17 cellular contexts compared by ENCODE assay signal in genomic region chr12:110200124-110200417, GRCh38.
DNase-seq lines count a peak whose midpoint lies in the region; ATAC-seq, FAIRE-seq and TF ChIP-seq lines count a peak whose summit lies in the region.
"Had no signal": no experiment of that assay in that cellular context is flagged by ENCODE, and none has a peak within 500 bp of the region (broad histone marks: within the 10 kb centered on the region; RNA-seq: fewer than 3 reads in every experiment).

No MANE protein-coding gene starts in this region.

- ATAC-seq in A549 = peak in 1 of 2 experiments; percentile 45; a peak in 3 of 6 replicates
- ATAC-seq: naive thymus-derived CD8-positive, alpha-beta T cell had no signal

- H3K36me3 ChIP-seq in GM23248 (ENCODE audit: low read depth) (no peaks in the 10 kb centered on the region; the same call in 1 of the 2 replicates), small intestine (ENCODE audit: control insufficient read depth in 2 of 2, insufficient read depth in 2 of 2, low read length in 2 of 2) (no peaks in the 10 kb centered on the region)

- no peaks in the 10 kb centered on the region for H4K20me1 ChIP-seq in GM23248 (ENCODE audit: insufficient read depth)

- H3K9ac ChIP-seq in GM23248 = no peak overlapping the region

- no peak for TF ChIP-seq EP300 in A549 (IDR thresholded peaks at IDR 0.05)

- no peak overlapping the region for H3K4me3 Mint-ChIP-seq in activated T-helper 1 cell treated with anti-CD3 and anti-CD28 coated beads, Interleukin-12 subunit alpha, Interleukin-12 subunit beta, Interleukin-2, Interleukin-4 antibody, amounts not matched to agents 30 ng/mL and 10 ng/mL and 1 ng/mL, durations not matched to agents 14 hours and 24 hours and 36 hours
- H3K4me3 Mint-ChIP-seq: activated CD4-positive, alpha-beta T cell treated with anti-CD3 and anti-CD28 coated beads, Interleukin-2, amount 10 ng/mL, durations not matched to agents 7 days and 5 days; activated naive CD4-positive, alpha-beta T cell treated with anti-CD3 and anti-CD28 coated beads, Interleukin-2, amount 10 ng/mL, durations not matched to agents 7 days and 5 days; dendritic cell treated with granulocyte-macrophage colony-stimulating factor and Interleukin-4, amounts not matched to agents 40 ng/mL and 50 ng/mL, for 4 days; IgD-negative memory B cell had no signal

- H3K4me2 ChIP-seq in A549 = peak overlapping the region; percentile 75
- peak overlapping the region; percentile 38 for H3K4me2 ChIP-seq in GM23248 (ENCODE audit: unreplicated experiment)

- H3K4me3 ChIP-seq in A549 = no peak overlapping the region
- 0 out of 2 replicates have a peak overlapping the region, but pooled peaks have one; percentile 18 for H3K4me3 ChIP-seq in GM23248
- no peak overlapping the region for H3K4me3 ChIP-seq in foreskin fibroblast (ENCODE audit: low read depth in 1 of 2, low read length in 2 of 2)
- no peak overlapping the region for H3K4me3 ChIP-seq in small intestine (ENCODE audit: low read depth in 1 of 2, low read length in 2 of 2)
- H3K4me3 ChIP-seq: heart right ventricle, stomach had no signal

- no peaks in the 10 kb centered on the region for H3K9me2 ChIP-seq in GM23248 (ENCODE audit: insufficient read depth)

- POLR2A ChIA-PET in A549 (lab: Yijun Ruan, JAX) = no interaction called here

- H3K27ac Mint-ChIP-seq in activated T-helper 1 cell treated with anti-CD3 and anti-CD28 coated beads, Interleukin-12 subunit alpha, Interleukin-12 subunit beta, Interleukin-2, Interleukin-4 antibody, amounts not matched to agents 30 ng/mL and 10 ng/mL and 1 ng/mL, durations not matched to agents 14 hours and 24 hours and 36 hours = peak overlapping the region; percentile 8
- H3K27ac Mint-ChIP-seq: activated naive CD4-positive, alpha-beta T cell treated with anti-CD3 and anti-CD28 coated beads, Interleukin-2, amount 10 ng/mL, durations not matched to agents 7 days and 5 days; dendritic cell treated with granulocyte-macrophage colony-stimulating factor and Interleukin-4, amounts not matched to agents 40 ng/mL and 50 ng/mL, for 4 days; IgD-negative memory B cell had no signal

- CTCF ChIA-PET in A549 (lab: Yijun Ruan, JAX) = interaction anchor here (1.0 to 1.6 kb wide), 4 partner anchors 24 to 100 kb away, joined by 3 to 6 read pairs (median 5); no protein-coding TSS in a partner anchor

- no peak for TF ChIP-seq RAD21 in A549 (conservative IDR thresholded peaks at IDR 0.05 in 1 of 2, IDR thresholded peaks at IDR 0.05 in 1 of 2)

- in situ Hi-C loops in GM23248 (cut with MboI) = no loop called here

- peak overlapping the region; percentile 61 to 68 for H3K27ac ChIP-seq in A549
- peak overlapping the region; percentile 23; the same call in 1 of the 2 replicates for H3K27ac ChIP-seq in GM23248
- no peak overlapping the region for H3K27ac ChIP-seq in small intestine (ENCODE audit: low read depth in 1 of 2, low read length in 1 of 2)
- H3K27ac ChIP-seq in substantia nigra (ENCODE audit: low read depth, low read length, poor library complexity, severe bottlenecking) = no peak overlapping the region
- H3K27ac ChIP-seq: heart right ventricle, stomach had no signal

- H3K4me1 Mint-ChIP-seq in activated T-helper 1 cell treated with anti-CD3 and anti-CD28 coated beads, Interleukin-12 subunit alpha, Interleukin-12 subunit beta, Interleukin-2, Interleukin-4 antibody, amounts not matched to agents 30 ng/mL and 10 ng/mL and 1 ng/mL, durations not matched to agents 14 hours and 24 hours and 36 hours (ENCODE audit: low read depth) = peaks cover 11% of the 10 kb centered on the region

- H3F3A ChIP-seq in GM23248 (ENCODE audit: insufficient read depth) = peaks cover 7% of the 10 kb centered on the region

- no peak overlapping the region for H2AFZ ChIP-seq in GM23248

- H3K4me1 ChIP-seq in A549 (peaks cover 25% of the 10 kb centered on the region), GM23248 (ENCODE audit: insufficient read depth) (peaks cover 21% of the 10 kb centered on the region), small intestine (ENCODE audit: control insufficient read depth in 2 of 2, insufficient read depth in 1 of 2, low read depth in 1 of 2, low read length in 1 of 2) (no peaks in the 10 kb centered on the region)

- no peaks in the 10 kb centered on the region for H3K27me3 Mint-ChIP-seq in activated T-helper 1 cell treated with anti-CD3 and anti-CD28 coated beads, Interleukin-12 subunit alpha, Interleukin-12 subunit beta, Interleukin-2, Interleukin-4 antibody, amounts not matched to agents 30 ng/mL and 10 ng/mL and 1 ng/mL, durations not matched to agents 14 hours and 24 hours and 36 hours (ENCODE audit: insufficient read depth)
- H3K27me3 Mint-ChIP-seq: activated CD4-positive, alpha-beta T cell treated with anti-CD3 and anti-CD28 coated beads, Interleukin-2, amount 10 ng/mL, durations not matched to agents 7 days and 5 days; activated naive CD4-positive, alpha-beta T cell treated with anti-CD3 and anti-CD28 coated beads, Interleukin-2, amount 10 ng/mL, durations not matched to agents 7 days and 5 days; dendritic cell treated with granulocyte-macrophage colony-stimulating factor and Interleukin-4, amounts not matched to agents 40 ng/mL and 50 ng/mL, for 4 days; IgD-negative memory B cell; naive thymus-derived CD8-positive, alpha-beta T cell had no signal

- FAIRE-seq in A549 (lab: Jason Lieb, UNC) = no peak
- FAIRE-seq in small intestine (lab: Jason Lieb, UNC) = no peak
- FAIRE-seq: islet of Langerhans had no signal

- no peaks in the 10 kb centered on the region for H3K9me3 ChIP-seq in A549
- no peaks in the 10 kb centered on the region for H3K9me3 ChIP-seq in GM23248 (ENCODE audit: low read depth)
- no peaks in the 10 kb centered on the region for H3K9me3 ChIP-seq in small intestine (ENCODE audit: control insufficient read depth, low read depth)
- H3K9me3 ChIP-seq: heart right ventricle, stomach had no signal

- no peaks in the 10 kb centered on the region for H3K79me2 ChIP-seq in GM23248 (ENCODE audit: insufficient read depth)

- no peak for DNase-seq in A549 (ENCODE audit: low read depth in 1 of 2, low spot score in 1 of 2)
- DNase-seq in GM23248 = peak; percentile 22
- DNase-seq in activated T-helper 1 cell treated with anti-CD3 and anti-CD28 coated beads, Interleukin-12 subunit alpha, Interleukin-12 subunit beta, Interleukin-2, Interleukin-4 antibody, amounts not matched to agents 30 ng/mL and 10 ng/mL and 1 ng/mL, durations not matched to agents 14 hours and 24 hours and 36 hours (ENCODE audit: low spot score) = no peak
- DNase-seq in foreskin fibroblast = peak; percentile 18 to 41
- DNase-seq in small intestine = no peak
- no peak for DNase-seq in 8988T
- no peak for DNase-seq in substantia nigra (lab: John Stamatoyannopoulos, UW)
- no peak for DNase-seq in germinal center (ENCODE audit: low spot score)
- DNase-seq: heart right ventricle; naive thymus-derived CD8-positive, alpha-beta T cell; NCI-H524 treated with DMSO at 0.1 percent for 48 hours; stomach had no signal

- TF ChIP-seq CTCF in A549 (IDR thresholded peaks at IDR 0.05) (no peak), foreskin fibroblast (IDR thresholded peaks at IDR 0.05; ENCODE audit: low read depth, low read length) (no peak)

- 16% methylated on average over 1 of the region's 1 CpG for WGBS in A549 (ENCODE audit: missing lambda C conversion rate)
- 33 to 42% methylated on average over 1 of the region's 1 CpG for WGBS in GM23248 (ENCODE audit: low coverage in 1 of 2, low lambda C conversion rate in 2 of 2, missing lambda C conversion rate in 2 of 2), 2 experiments
- WGBS in small intestine, 3 donors = 85 to 97% (median 86%) methylated on average over 1 of the region's 1 CpG

- no peaks in the 10 kb centered on the region for H3K36me3 Mint-ChIP-seq in activated T-helper 1 cell treated with anti-CD3 and anti-CD28 coated beads, Interleukin-12 subunit alpha, Interleukin-12 subunit beta, Interleukin-2, Interleukin-4 antibody, amounts not matched to agents 30 ng/mL and 10 ng/mL and 1 ng/mL, durations not matched to agents 14 hours and 24 hours and 36 hours (ENCODE audit: low read depth)
- H3K36me3 Mint-ChIP-seq: activated naive CD4-positive, alpha-beta T cell treated with anti-CD3 and anti-CD28 coated beads, Interleukin-2, amount 10 ng/mL, durations not matched to agents 7 days and 5 days; naive thymus-derived CD8-positive, alpha-beta T cell had no signal

- TF ChIP-seq POLR2A in A549 (IDR thresholded peaks at IDR 0.05; ENCODE audit: low read length) = no peak

- H3K27me3 ChIP-seq in GM23248 (replicated peaks; ENCODE audit: insufficient read depth) = no peaks in the 10 kb centered on the region
- H3K27me3 ChIP-seq in small intestine (ENCODE audit: control insufficient read depth in 2 of 2, insufficient read depth in 2 of 2, low read length in 2 of 2) = no peaks in the 10 kb centered on the region
- H3K27me3 ChIP-seq: heart right ventricle, stomach had no signal

- H3K9me3 Mint-ChIP-seq in activated T-helper 1 cell treated with anti-CD3 and anti-CD28 coated beads, Interleukin-12 subunit alpha, Interleukin-12 subunit beta, Interleukin-2, Interleukin-4 antibody, amounts not matched to agents 30 ng/mL and 10 ng/mL and 1 ng/mL, durations not matched to agents 14 hours and 24 hours and 36 hours = no peaks in the 10 kb centered on the region
- H3K9me3 Mint-ChIP-seq: activated CD4-positive, alpha-beta T cell treated with anti-CD3 and anti-CD28 coated beads, Interleukin-2, amount 10 ng/mL, durations not matched to agents 7 days and 5 days; activated naive CD4-positive, alpha-beta T cell treated with anti-CD3 and anti-CD28 coated beads, Interleukin-2, amount 10 ng/mL, durations not matched to agents 7 days and 5 days; dendritic cell treated with granulocyte-macrophage colony-stimulating factor and Interleukin-4, amounts not matched to agents 40 ng/mL and 50 ng/mL, for 4 days; IgD-negative memory B cell; naive thymus-derived CD8-positive, alpha-beta T cell had no signal

- intact Hi-C loops in activated T-helper 1 cell treated with anti-CD3 and anti-CD28 coated beads, Interleukin-12 subunit alpha, Interleukin-12 subunit beta, Interleukin-2, Interleukin-4 antibody, amounts not matched to agents 30 ng/mL and 10 ng/mL and 1 ng/mL, durations not matched to agents 14 hours and 24 hours and 36 hours (cut with micrococcal nuclease) = no loop called here

TF ChIP-seq in A549, 52 proteins besides CTCF, POLR2A, EP300 and RAD21 (continues in another document):
- no peak for TF ChIP-seq CEBPB (IDR thresholded peaks at IDR 0.05)
- no peak for TF ChIP-seq EHMT2 (IDR thresholded peaks at IDR 0.05; ENCODE audit: low read depth)
- TF ChIP-seq NFE2L2 (conservative IDR thresholded peaks at IDR 0.05; ENCODE audit: low read length) = no peak
- no peak for TF ChIP-seq TP53 (CRISPR knock-in tag; IDR thresholded peaks at IDR 0.05)
- TF ChIP-seq USF2 (IDR thresholded peaks at IDR 0.05) = no peak
- TF ChIP-seq TFCP2L1 (CRISPR knock-in tag; IDR thresholded peaks at IDR 0.05) = no peak

Comparison
In these comparisons a context has a peak if more than half of its experiments do, and no peak if none do; other contexts are left out.
1. DNase-seq: peak in GM23248 (single experiment) and foreskin fibroblast (2 of 2); none in A549 (0 of 2), activated T-helper 1 cell treated with anti-CD3 and anti-CD28 coated beads, Interleukin-12 subunit alpha, Interleukin-12 subunit beta, Interleukin-2, Interleukin-4 antibody, amounts not matched to agents 30 ng/mL and 10 ng/mL and 1 ng/mL, durations not matched to agents 14 hours and 24 hours and 36 hours (single experiment), small intestine (single experiment), 8988T (single experiment), substantia nigra (0 of 49) and germinal center (single experiment).
2. H3K27ac ChIP-seq: peak in A549 (2 of 2) and GM23248 (single experiment); none in small intestine (0 of 2) and substantia nigra (single experiment).